8 cellular contexts compared by ENCODE assay signal in genomic region chr2:207474871-207475485, GRCh38. TPM values are rescaled to one million over a fixed set of nuclear protein-coding genes. Genes with fewer than 3 reads are reported as not detected.
DNase-seq lines count a peak whose midpoint lies in the region; ATAC-seq and TF ChIP-seq lines count a peak whose summit lies in the region.

No MANE protein-coding gene starts in this region.

- POLR2A ChIA-PET in GM10248 (lab: Yijun Ruan, JAX): no interaction called here

- no peak for TF ChIP-seq EP300 in ovary (IDR thresholded peaks at IDR 0.05)

- H3K9me3 ChIP-seq in ovary: no peaks in the 10 kb centered on the region

- CTCF ChIA-PET in GM10248 (lab: Yijun Ruan, JAX): interaction anchor here (0.6 to 3.1 kb wide), 3 partner anchors 27 to 675 kb away, joined by 3 to 24 read pairs (median 11); no protein-coding TSS in a partner anchor

- WGBS in ovary, 3 donors: 8 to 10% (median 8%) methylated on average over 13 of the region's 13 CpGs

- H3K36me3 ChIP-seq in ovary: no peaks in the 10 kb centered on the region

- intact Hi-C loops in ovary (cut with DNase I): loop anchor here (2.0 to 10.0 kb wide), 7 partner anchors 428 to 783 kb away; no protein-coding TSS in a partner anchor

- DNase-seq in AG08395 (ENCODE audit: low spot score) (peak; percentile 61), GM10248 (ENCODE audit: extremely low spot score) (peak; percentile 33), NCI-H2196 (lab: John Stamatoyannopoulos, UW; ENCODE audit: unreplicated experiment) (peak; percentile 77), activated T-cell treated with anti-CD3 and anti-CD28 coated beads for 4 hours (peak; percentile 45), foreskin keratinocyte (peak in 1 of 2 donors; percentile 48), ovary (peak in 3 of 5 donors; percentile 22 to 42 (median 23))

- no peaks in the 10 kb centered on the region for H3K27me3 ChIP-seq in foreskin keratinocyte
- no peaks in the 10 kb centered on the region for H3K27me3 ChIP-seq in ovary

- peak; percentile 12 for ATAC-seq in foreskin keratinocyte
- no peak for ATAC-seq in GM19324 (IDR thresholded peaks at IDR 0.05; ENCODE audit: low FRiP score, unreplicated experiment)
- ATAC-seq in HG03571 (IDR thresholded peaks at IDR 0.05; ENCODE audit: unreplicated experiment): no peak

- H3K4me1 ChIP-seq in foreskin keratinocyte (peaks cover 19% of the 10 kb centered on the region), ovary (ENCODE audit: insufficient read depth) (peaks cover 4% of the 10 kb centered on the region)

- H3K4me3 ChIP-seq in ovary: no peak overlapping the region

- H3K27ac ChIP-seq in foreskin keratinocyte: no peak overlapping the region
- H3K27ac ChIP-seq in ovary: no peak overlapping the region

- peak; percentile 50 for TF ChIP-seq CTCF in GM10248 (IDR thresholded peaks at IDR 0.05; ENCODE audit: control extremely low read depth, extremely low read depth, low read depth, missing control alignments)
- peak; percentile 84 for TF ChIP-seq CTCF in foreskin keratinocyte (conservative IDR thresholded peaks at IDR 0.05)
- TF ChIP-seq CTCF in ovary (IDR thresholded peaks at IDR 0.05): peak; percentile 63 to 87 (median 86)

- no peak for TF ChIP-seq POLR2A in ovary (IDR thresholded peaks at IDR 0.05)

RNA-seq across cellular contexts. Expression of gene CREB1, which starts 54.8 kb away (rescaled TPM):
- total RNA-seq in foreskin keratinocyte (46.1 and 50.6 TPM in 2 replicates), ovary (10 to 100 TPM; 21.0 to 79.6 (median 62.1) TPM)
- polyA plus RNA-seq in foreskin keratinocyte (7.4 and 10.1 TPM in 2 replicates), ovary (10 to 100 TPM; 10.8 to 31.8 TPM)
